Comparison of ENCODE assay signal across 8 cellular contexts in genomic region chr7:130896051-130896881, GRCh38.
DNase-seq lines count a peak whose midpoint lies in the region; ATAC-seq, FAIRE-seq and TF ChIP-seq lines count a peak whose summit lies in the region.

No MANE protein-coding gene starts in this region.

- peaks cover 97% of the 10 kb centered on the region for H3K79me2 ChIP-seq in GM23248 (ENCODE audit: insufficient read depth)
- no peaks in the 10 kb centered on the region; the same call in 1 of the 2 replicates for H3K79me2 ChIP-seq in OCI-LY7 (ENCODE audit: insufficient read depth, low read depth, low read length)

- H3K27me3 Mint-ChIP-seq in activated T-helper 2 cell treated with anti-CD3 and anti-CD28 coated beads, Interferon-gamma antibody, Interleukin-2, Interleukin-4, amounts not matched to agents 10 μg/mL and 5 μg/mL and 100 μg/mL, durations not matched to agents 14 hours and 24 hours and 36 hours (ENCODE audit: low read depth), result no peaks in the 10 kb centered on the region

- no peak for FAIRE-seq in A549 (lab: Jason Lieb, UNC)

- H4K20me1 ChIP-seq in GM23248 (ENCODE audit: insufficient read depth) (peaks cover 12% of the 10 kb centered on the region; the same call in 1 of the 2 replicates), OCI-LY7 (ENCODE audit: insufficient read depth, low read length) (no peaks in the 10 kb centered on the region)

- peak overlapping the region; percentile 100 for H3K9ac ChIP-seq in GM23248

- TF ChIP-seq POLR2A in A549 (IDR thresholded peaks at IDR 0.05; ENCODE audit: low read length), result no peak

- peaks cover 68% of the 10 kb centered on the region for H3K36me3 ChIP-seq in GM23248 (ENCODE audit: low read depth)
- peaks cover 21% of the 10 kb centered on the region for H3K36me3 ChIP-seq in OCI-LY7 (ENCODE audit: insufficient read depth, low read length)

- H3K9me3 Mint-ChIP-seq in activated T-helper 2 cell treated with anti-CD3 and anti-CD28 coated beads, Interferon-gamma antibody, Interleukin-2, Interleukin-4, amounts not matched to agents 10 μg/mL and 5 μg/mL and 100 μg/mL, durations not matched to agents 14 hours and 24 hours and 36 hours, result no peaks in the 10 kb centered on the region

- H3K4me1 Mint-ChIP-seq in activated T-helper 2 cell treated with anti-CD3 and anti-CD28 coated beads, Interferon-gamma antibody, Interleukin-2, Interleukin-4, amounts not matched to agents 10 μg/mL and 5 μg/mL and 100 μg/mL, durations not matched to agents 14 hours and 24 hours and 36 hours (ENCODE audit: low read depth), result peaks cover 70% of the 10 kb centered on the region

- H3K4me1 ChIP-seq in A549, result peaks cover 97% of the 10 kb centered on the region
- H3K4me1 ChIP-seq in GM23248 (ENCODE audit: insufficient read depth), result peaks cover 93% of the 10 kb centered on the region
- peaks cover 41% of the 10 kb centered on the region for H3K4me1 ChIP-seq in OCI-LY7 (ENCODE audit: insufficient read depth, low read length, poor library complexity, severe bottlenecking)

- POLR2A ChIA-PET in A549 (lab: Yijun Ruan, JAX), result interaction anchor here (0.8 to 2.7 kb wide), 10 partner anchors 8 to 144 kb away, joined by 3 to 20 read pairs (median 4); no protein-coding TSS in a partner anchor
- POLR2A ChIA-PET in OCI-LY7 (lab: Charles Lee), result interaction anchor here (1.0 to 1.2 kb wide), 2 partner anchors 19 to 107 kb away, joined by 3 to 4 read pairs; no protein-coding TSS in a partner anchor

- TF ChIP-seq RAD21 in A549 (conservative IDR thresholded peaks at IDR 0.05 in 1 of 2, IDR thresholded peaks at IDR 0.05 in 1 of 2), result peak in 1 of 2 experiments; percentile 46; a peak in 2 of 5 replicates

- H3K4me3 Mint-ChIP-seq in activated T-helper 2 cell treated with anti-CD3 and anti-CD28 coated beads, Interferon-gamma antibody, Interleukin-2, Interleukin-4, amounts not matched to agents 10 μg/mL and 5 μg/mL and 100 μg/mL, durations not matched to agents 14 hours and 24 hours and 36 hours (ENCODE audit: low read depth), result peak overlapping the region; percentile 37

- in situ Hi-C loops in GM23248 (cut with MboI), result no loop called here

- CTCF ChIA-PET in A549 (lab: Yijun Ruan, JAX) (interaction anchor here (0.5 to 8.5 kb wide), 50 partner anchors 11 to 971 kb away, joined by 3 to 185 read pairs (median 9); no protein-coding TSS in a partner anchor), OCI-LY7 (lab: Charles Lee; ENCODE audit: unreplicated experiment) (interaction anchor here (0.7 to 2.0 kb wide), 7 partner anchors 10 to 144 kb away, joined by 3 to 10 read pairs (median 3); no protein-coding TSS in a partner anchor)

- peaks cover 95% of the 10 kb centered on the region for H3F3A ChIP-seq in GM23248 (ENCODE audit: insufficient read depth)

- no peak overlapping the region for H3K4me3 ChIP-seq in A549
- no peak overlapping the region for H3K4me3 ChIP-seq in GM23248
- no peak overlapping the region for H3K4me3 ChIP-seq in OCI-LY7 (ENCODE audit: low read depth, low read length, poor library complexity, severe bottlenecking)

- intact Hi-C loops in activated T-helper 2 cell treated with anti-CD3 and anti-CD28 coated beads, Interferon-gamma antibody, Interleukin-2, Interleukin-4, amounts not matched to agents 10 μg/mL and 5 μg/mL and 100 μg/mL, durations not matched to agents 14 hours and 24 hours and 36 hours (cut with micrococcal nuclease), result loop anchor here (2.0 to 10.0 kb wide), 2 partner anchors 113 to 609 kb away; no protein-coding TSS in a partner anchor
- intact Hi-C loops in OCI-LY7 (cut with micrococcal nuclease; ENCODE audit: unreplicated experiment), result loop anchor here (5.0 kb wide), 3 partner anchors 86 to 526 kb away; no protein-coding TSS in a partner anchor

- peak overlapping the region; percentile 92 to 93 for H3K27ac ChIP-seq in A549
- H3K27ac ChIP-seq in GM23248, result peak overlapping the region; percentile 98
- H3K27ac ChIP-seq in OCI-LY7 (ENCODE audit: low read depth, low read length, poor library complexity, severe bottlenecking), result no peak overlapping the region

- TF ChIP-seq EP300 in A549 (IDR thresholded peaks at IDR 0.05), result no peak

- DNase-seq in A549 (ENCODE audit: low read depth in 1 of 2, low spot score in 1 of 2), result peak in 1 of 2 experiments; percentile 60
- DNase-seq in GM23248, result peak; percentile 75
- DNase-seq in activated T-helper 2 cell treated with anti-CD3 and anti-CD28 coated beads, Interferon-gamma antibody, Interleukin-2, Interleukin-4, amounts not matched to agents 10 μg/mL and 5 μg/mL and 100 μg/mL, durations not matched to agents 14 hours and 24 hours and 36 hours (ENCODE audit: low spot score), result no peak
- peak; percentile 50 for DNase-seq in kidney glomerular epithelial cell (lab: John Stamatoyannopoulos, UW)
- no peak for DNase-seq in OCI-LY7 (ENCODE audit: low spot score)
- no peak for DNase-seq in stimulated activated CD4-positive, alpha-beta T cell treated with anti-CD3 and anti-CD28 coated beads, Interleukin-2, amount 100 ng/mL, for 24 hours
- DNase-seq in HK-2 (ENCODE audit: unreplicated experiment), result no peak
- DNase-seq in effector CD4-positive, alpha-beta T cell, result no peak

- H2AFZ ChIP-seq in GM23248 (no peak overlapping the region), OCI-LY7 (ENCODE audit: low read length) (no peak overlapping the region)

- peak overlapping the region; percentile 86 for H3K27ac Mint-ChIP-seq in activated T-helper 2 cell treated with anti-CD3 and anti-CD28 coated beads, Interferon-gamma antibody, Interleukin-2, Interleukin-4, amounts not matched to agents 10 μg/mL and 5 μg/mL and 100 μg/mL, durations not matched to agents 14 hours and 24 hours and 36 hours

- peak overlapping the region; percentile 76 for H3K4me2 ChIP-seq in A549
- peak overlapping the region; percentile 25 for H3K4me2 ChIP-seq in GM23248 (ENCODE audit: unreplicated experiment)
- no peak overlapping the region for H3K4me2 ChIP-seq in OCI-LY7 (ENCODE audit: low read length)

- H3K36me3 Mint-ChIP-seq in activated T-helper 2 cell treated with anti-CD3 and anti-CD28 coated beads, Interferon-gamma antibody, Interleukin-2, Interleukin-4, amounts not matched to agents 10 μg/mL and 5 μg/mL and 100 μg/mL, durations not matched to agents 14 hours and 24 hours and 36 hours (ENCODE audit: low read depth), result peaks cover 89% of the 10 kb centered on the region

- WGBS in A549 (ENCODE audit: missing lambda C conversion rate), result 53% methylated on average over 13 of the region's 13 CpGs
- WGBS in GM23248 (ENCODE audit: low coverage in 1 of 2, low lambda C conversion rate in 2 of 2, missing lambda C conversion rate in 2 of 2), 2 experiments, result 76 to 79% methylated on average over 13 of the region's 13 CpGs

- no TSS peak for BruUV-seq in OCI-LY7 (replicated peaks; lab: Mats Ljungman, UMichigan)

- peak; percentile 3 to 4; a peak in 3 of 6 replicates for ATAC-seq in A549

- H3K27me3 ChIP-seq in GM23248 (replicated peaks; ENCODE audit: insufficient read depth), result no peaks in the 10 kb centered on the region

- H3K9me3 ChIP-seq in A549, result no peaks in the 10 kb centered on the region
- no peaks in the 10 kb centered on the region for H3K9me3 ChIP-seq in GM23248 (ENCODE audit: low read depth)
- no peaks in the 10 kb centered on the region for H3K9me3 ChIP-seq in OCI-LY7 (ENCODE audit: low read length)

- H3K9me2 ChIP-seq in GM23248 (ENCODE audit: insufficient read depth) (no peaks in the 10 kb centered on the region), OCI-LY7 (ENCODE audit: insufficient read depth, low read length) (no peaks in the 10 kb centered on the region)

- TF ChIP-seq CTCF in A549 (IDR thresholded peaks at IDR 0.05) (no peak; the same call in 1 of the 3 replicates), OCI-LY7 (conservative IDR thresholded peaks at IDR 0.05; ENCODE audit: low read length) (no peak)

TF ChIP-seq in A549, 52 proteins besides CTCF, POLR2A, EP300 and RAD21:
- TF ChIP-seq CEBPB (IDR thresholded peaks at IDR 0.05) (no peak), FOSB (CRISPR knock-in tag; IDR thresholded peaks at IDR 0.05) (no peak), HEYL (CRISPR knock-in tag; IDR thresholded peaks at IDR 0.05) (no peak), MAX (IDR thresholded peaks at IDR 0.05) (peak; percentile 44; the same call in 1 of the 2 replicates), KDM5A (IDR thresholded peaks at IDR 0.05) (no peak), GATA3 (IDR thresholded peaks at IDR 0.05; ENCODE audit: borderline replicate concordance) (0 out of 2 replicates have a peak, but pooled peaks have one; percentile 8)

Comparison
In these comparisons a context has a peak if more than half of its experiments do, and no peak if none do; other contexts are left out.
1. DNase-seq: peak in GM23248 (single experiment) and kidney glomerular epithelial cell (single experiment); none in activated T-helper 2 cell treated with anti-CD3 and anti-CD28 coated beads, Interferon-gamma antibody, Interleukin-2, Interleukin-4, amounts not matched to agents 10 μg/mL and 5 μg/mL and 100 μg/mL, durations not matched to agents 14 hours and 24 hours and 36 hours (single experiment), OCI-LY7 (single experiment), stimulated activated CD4-positive, alpha-beta T cell treated with anti-CD3 and anti-CD28 coated beads, Interleukin-2, amount 100 ng/mL, for 24 hours (0 of 2), HK-2 (single experiment) and effector CD4-positive, alpha-beta T cell (single experiment).